In the genomic region with DNA sequence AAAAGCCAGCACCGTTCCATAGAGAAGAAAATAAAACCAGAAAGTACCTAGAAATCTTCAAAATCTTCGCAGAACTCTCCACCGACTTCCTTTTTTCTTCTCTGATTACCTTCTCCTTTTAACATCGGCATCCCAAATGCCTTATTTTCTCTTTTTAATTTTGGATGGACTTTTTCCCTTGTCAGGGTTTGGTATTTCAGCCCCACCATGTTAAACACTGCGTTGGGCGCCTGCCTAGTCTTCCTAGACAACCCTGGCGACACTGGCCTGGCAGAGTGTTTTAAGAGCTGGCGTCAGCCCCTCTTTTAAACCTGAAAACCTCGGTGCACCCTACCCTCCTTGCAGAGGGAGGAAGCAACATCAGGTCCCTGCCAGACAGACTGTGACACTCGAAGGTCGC, we compare ENCODE assay signal across 12 cellular contexts.
DNase-seq lines count a peak whose midpoint lies in the region; ATAC-seq and TF ChIP-seq lines count a peak whose summit lies in the region.
"Had no signal": no experiment of that assay in that cellular context is flagged by ENCODE, and none has a peak within 500 bp of the region (broad histone marks: within the 10 kb centered on the region; RNA-seq: fewer than 3 reads in every experiment).

No MANE protein-coding gene starts in this region.

- H3F3A ChIP-seq in GM23338 (replicated peaks; ENCODE audit: low read depth) = no peaks in the 10 kb centered on the region

- no peak for TF ChIP-seq EP300 in suprapubic skin (IDR thresholded peaks at IDR 0.05)

- H3K27ac Mint-ChIP-seq in GM23338 = no peak overlapping the region
- H3K27ac Mint-ChIP-seq: CD8-positive, alpha-beta T cell had no signal

- H3K4me1 ChIP-seq in GM23338 (ENCODE audit: insufficient read depth) = no peaks in the 10 kb centered on the region
- H3K4me1 ChIP-seq in parathyroid adenoma = no peaks in the 10 kb centered on the region
- H3K4me1 ChIP-seq in suprapubic skin = peaks cover 5% of the 10 kb centered on the region

- ATAC-seq in GM23338 (peak; percentile 38; the same call in 1 of the 3 replicates), HG03571 (IDR thresholded peaks at IDR 0.05; ENCODE audit: unreplicated experiment) (no peak)
- ATAC-seq: CD8-positive, alpha-beta T cell had no signal

- WGBS in suprapubic skin = 41% methylated on average over 11 of the region's 11 CpGs

- H3K4me3 Mint-ChIP-seq in GM23338 = no peak overlapping the region
- H3K4me3 Mint-ChIP-seq: CD8-positive, alpha-beta T cell had no signal

- H3K9ac ChIP-seq in parathyroid adenoma = no peak overlapping the region

- no peaks in the 10 kb centered on the region for H3K79me2 ChIP-seq in GM23338 (replicated peaks; ENCODE audit: insufficient read depth)
- H3K79me2 ChIP-seq in parathyroid adenoma = no peaks in the 10 kb centered on the region
- H3K79me2 ChIP-seq: hepatocyte had no signal

- H3K4me1 Mint-ChIP-seq in GM23338 = no peaks in the 10 kb centered on the region

- H3K9me3 ChIP-seq in parathyroid adenoma (ENCODE audit: control insufficient read depth, low read length) (no peaks in the 10 kb centered on the region), suprapubic skin (no peaks in the 10 kb centered on the region)

- H3K36me3 ChIP-seq in GM23338 (ENCODE audit: insufficient read depth) (no peaks in the 10 kb centered on the region), parathyroid adenoma (ENCODE audit: control insufficient read depth, insufficient read depth, low read length) (no peaks in the 10 kb centered on the region), suprapubic skin (no peaks in the 10 kb centered on the region)

- no peak overlapping the region for H2AFZ ChIP-seq in GM23338
- no peak overlapping the region for H2AFZ ChIP-seq in parathyroid adenoma
- H2AFZ ChIP-seq: hepatocyte had no signal

- H3K4me2 ChIP-seq in GM23338 (no peak overlapping the region), parathyroid adenoma (ENCODE audit: low read length) (peak overlapping the region; percentile 34)
- H3K4me2 ChIP-seq: hepatocyte had no signal

- no peak for TF ChIP-seq POLR2A in suprapubic skin (IDR thresholded peaks at IDR 0.05)

- TF ChIP-seq CTCF in GM23338 (conservative IDR thresholded peaks at IDR 0.05; ENCODE audit: low read depth in 2 of 2) (no peak), fibroblast of the aortic adventitia (IDR thresholded peaks at IDR 0.05; ENCODE audit: insufficient read depth, low read length) (no peak), parathyroid adenoma (IDR thresholded peaks at IDR 0.05) (no peak), suprapubic skin (IDR thresholded peaks at IDR 0.05) (no peak)

- H3K9me2 ChIP-seq in GM23338 (ENCODE audit: insufficient read depth) = no peaks in the 10 kb centered on the region

- no peak overlapping the region for H3K4me3 ChIP-seq in GM23338
- H3K4me3 ChIP-seq in fibroblast of the aortic adventitia (ENCODE audit: low read depth, low read length) = no peak overlapping the region
- H3K4me3 ChIP-seq in parathyroid adenoma (ENCODE audit: low read depth, low read length) = no peak overlapping the region
- no peak overlapping the region for H3K4me3 ChIP-seq in suprapubic skin
- H3K4me3 ChIP-seq: hepatocyte had no signal

- H4K20me1 ChIP-seq in GM23338 (replicated peaks; ENCODE audit: insufficient read depth) = no peaks in the 10 kb centered on the region

- peaks cover 5% of the 10 kb centered on the region for H3K27me3 Mint-ChIP-seq in GM23338 (ENCODE audit: insufficient read depth, low read depth, poor library complexity)

- H3K27ac ChIP-seq in GM23338 (ENCODE audit: low read depth) (no peak overlapping the region), parathyroid adenoma (no peak overlapping the region), suprapubic skin (no peak overlapping the region)
- H3K27ac ChIP-seq: hepatocyte had no signal

- H3K27me3 ChIP-seq in GM23338 (ENCODE audit: insufficient read depth) (no peaks in the 10 kb centered on the region), parathyroid adenoma (ENCODE audit: control insufficient read depth, insufficient read depth, low read length) (no peaks in the 10 kb centered on the region), suprapubic skin (no peaks in the 10 kb centered on the region)
- H3K27me3 ChIP-seq: hepatocyte had no signal

- peak; percentile 47 for DNase-seq in GM23338 (ENCODE audit: low spot score)
- DNase-seq in RPMI7951 (ENCODE audit: low read depth) = peak; percentile 52
- peak; percentile 72 for DNase-seq in fibroblast of the aortic adventitia (ENCODE audit: low read depth)
- no peak for DNase-seq in suprapubic skin (ENCODE audit: low spot score in 2 of 2)
- no peak for DNase-seq in NCI-H187 treated with DMSO at 0.1 percent for 48 hours (lab: John Stamatoyannopoulos, UW)
- DNase-seq in GF-D8 (lab: John Stamatoyannopoulos, UW) = no peak
- DNase-seq: activated T-cell treated with anti-CD3 and anti-CD28 coated beads, Interleukin-2, amount 50 U/mL, for 48 hours; CD8-positive, alpha-beta T cell; NCI-H748 treated with DMSO at 0.1 percent for 48 hours had no signal

- H3K36me3 Mint-ChIP-seq in GM23338 (ENCODE audit: low read depth) = no peaks in the 10 kb centered on the region
- H3K36me3 Mint-ChIP-seq: CD8-positive, alpha-beta T cell had no signal

- no peaks in the 10 kb centered on the region for H3K9me3 Mint-ChIP-seq in GM23338
- H3K9me3 Mint-ChIP-seq: CD8-positive, alpha-beta T cell had no signal

TF ChIP-seq in GM23338, 12 proteins besides CTCF, POLR2A, EP300 and RAD21:
- TF ChIP-seq ZNF331 (CRISPR knock-in tag; IDR thresholded peaks at IDR 0.05; ENCODE audit: low read depth) (no peak), EZH2 (IDR thresholded peaks at IDR 0.05; ENCODE audit: low read depth, unreplicated experiment) (no peak)
TF ChIP-seq in GM23338: peak in this region for 0.

Comparison
In these comparisons a context has a peak if more than half of its experiments do, and no peak if none do; other contexts are left out.
1. DNase-seq: peak in GM23338 (single experiment), RPMI7951 (single experiment) and fibroblast of the aortic adventitia (single experiment); none in suprapubic skin (0 of 2), NCI-H187 treated with DMSO at 0.1 percent for 48 hours (single experiment) and GF-D8 (single experiment).